In the genomic region with DNA sequence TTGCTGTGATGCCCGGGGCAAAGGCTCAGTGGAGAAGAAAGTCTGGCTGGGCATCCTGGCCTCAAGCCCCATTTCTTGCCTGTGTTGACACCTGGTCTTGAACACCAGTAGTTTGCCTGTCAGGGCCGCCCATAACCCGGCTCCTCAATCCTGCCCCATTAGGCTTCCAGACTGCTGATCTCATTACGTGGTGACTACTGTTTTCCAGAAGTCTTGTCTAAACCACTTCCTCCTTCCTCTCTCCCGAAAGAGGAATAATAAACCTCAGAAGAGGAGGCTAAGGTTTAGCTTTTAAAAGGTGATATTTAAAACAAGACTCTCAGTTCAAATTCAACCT, we compare ENCODE assay signal across 11 cellular contexts.
DNase-seq lines count a peak whose midpoint lies in the region; ATAC-seq and TF ChIP-seq lines count a peak whose summit lies in the region.
"Had no signal": no experiment of that assay in that cellular context is flagged by ENCODE, and none has a peak within 500 bp of the region (broad histone marks: within the 10 kb centered on the region; RNA-seq: fewer than 3 reads in every experiment).

No MANE protein-coding gene starts in this region.

- no peak overlapping the region for H3K4me3 Mint-ChIP-seq in CD8-positive, alpha-beta T cell
- peak overlapping the region in 8 of 10 donors; percentile 22 to 75 (median 63) for H3K4me3 Mint-ChIP-seq in naive thymus-derived CD4-positive, alpha-beta T cell

- peaks cover 22% of the 10 kb centered on the region for H3K9me3 Mint-ChIP-seq in CD8-positive, alpha-beta T cell
- peaks cover 4 to 44% (median 20%) of the 10 kb centered on the region in 11 donors for H3K9me3 Mint-ChIP-seq in naive thymus-derived CD4-positive, alpha-beta T cell

- DNase-seq in CD8-positive, alpha-beta T cell: no peak
- peak; percentile 86 for DNase-seq in MG63
- DNase-seq in astrocyte of the spinal cord (ENCODE audit: low read depth, low spot score): peak; percentile 75
- DNase-seq in naive thymus-derived CD4-positive, alpha-beta T cell: no peak
- no peak for DNase-seq in amygdala (lab: John Stamatoyannopoulos, UW)
- DNase-seq: NCI-H1436; SHP77 treated with DMSO at 0.1 percent for 48 hours; stimulated activated CD4-positive, alpha-beta T cell treated with anti-CD3 and anti-CD28 coated beads, Interleukin-4, amount 100 ng/mL, for 1 hour had no signal

- POLR2A ChIA-PET in CD8-positive, alpha-beta T cell (lab: Charles Lee): interaction anchor here (0.9 to 3.1 kb wide), 6 partner anchors 9 to 71 kb away, joined by 3 to 17 read pairs (median 6); no protein-coding TSS in a partner anchor
- POLR2A ChIA-PET in naive thymus-derived CD4-positive, alpha-beta T cell (lab: Charles Lee): interaction anchor here (0.6 to 3.0 kb wide), 9 partner anchors 9 to 237 kb away, joined by 3 to 16 read pairs (median 6); a partner anchor contains a TSS

- no peak overlapping the region for H3K27ac ChIP-seq in CD8-positive, alpha-beta T cell (ENCODE audit: low read depth, low read length)
- no peak overlapping the region for H3K27ac ChIP-seq in naive thymus-derived CD4-positive, alpha-beta T cell (ENCODE audit: low read depth, low read length)

- no peaks in the 10 kb centered on the region for H3K27me3 Mint-ChIP-seq in CD8-positive, alpha-beta T cell (ENCODE audit: low read depth)
- peaks cover 0 to 9% (median 0%) of the 10 kb centered on the region in 5 donors for H3K27me3 Mint-ChIP-seq in naive thymus-derived CD4-positive, alpha-beta T cell

- H3K4me1 ChIP-seq in CD8-positive, alpha-beta T cell (ENCODE audit: insufficient read depth, low read length): peaks cover 32% of the 10 kb centered on the region
- peaks cover 27 to 36% of the 10 kb centered on the region in 2 donors for H3K4me1 ChIP-seq in naive thymus-derived CD4-positive, alpha-beta T cell (ENCODE audit: control insufficient read depth in 2 of 2, insufficient read depth in 2 of 2, low read length in 2 of 2)

- H3K9me3 ChIP-seq in CD8-positive, alpha-beta T cell (ENCODE audit: low read length): no peaks in the 10 kb centered on the region
- H3K9me3 ChIP-seq in MG63: peaks cover 9% of the 10 kb centered on the region
- H3K9me3 ChIP-seq in naive thymus-derived CD4-positive, alpha-beta T cell (ENCODE audit: control insufficient read depth in 2 of 3, low read length in 3 of 3): peaks cover 0 to 8% (median 0%) of the 10 kb centered on the region in 3 experiments

- no peak overlapping the region for H3K4me3 ChIP-seq in CD8-positive, alpha-beta T cell (ENCODE audit: low read depth, low read length)
- no peak overlapping the region for H3K4me3 ChIP-seq in MG63
- H3K4me3 ChIP-seq in astrocyte of the spinal cord (ENCODE audit: low read depth, low read length): no peak overlapping the region
- peak overlapping the region; percentile 3 for H3K4me3 ChIP-seq in naive thymus-derived CD4-positive, alpha-beta T cell (ENCODE audit: low read length)

- no peaks in the 10 kb centered on the region for H3K27me3 ChIP-seq in CD8-positive, alpha-beta T cell (ENCODE audit: insufficient read depth, low read length)
- no peaks in the 10 kb centered on the region for H3K27me3 ChIP-seq in MG63
- H3K27me3 ChIP-seq in naive thymus-derived CD4-positive, alpha-beta T cell (ENCODE audit: control insufficient read depth in 2 of 2, insufficient read depth in 2 of 2, low read length in 2 of 2): no peaks in the 10 kb centered on the region

- CTCF ChIA-PET in CD8-positive, alpha-beta T cell (lab: Charles Lee): interaction anchor here (1.1 to 3.4 kb wide), 3 partner anchors 10 to 650 kb away, joined by 3 to 18 read pairs (median 5); no protein-coding TSS in a partner anchor
- CTCF ChIA-PET in naive thymus-derived CD4-positive, alpha-beta T cell (lab: Charles Lee): interaction anchor here (0.6 to 1.9 kb wide), 4 partner anchors 69 to 297 kb away, joined by 3 to 7 read pairs (median 4); no protein-coding TSS in a partner anchor

- peaks cover 1% of the 10 kb centered on the region for H3K36me3 ChIP-seq in CD8-positive, alpha-beta T cell (ENCODE audit: insufficient read depth, low read length)
- peaks cover 14% of the 10 kb centered on the region for H3K36me3 ChIP-seq in MG63
- peaks cover 0 to 2% (median 0%) of the 10 kb centered on the region in 3 experiments for H3K36me3 ChIP-seq in naive thymus-derived CD4-positive, alpha-beta T cell (ENCODE audit: control insufficient read depth in 2 of 3, insufficient read depth in 3 of 3, low read length in 3 of 3)

- peaks cover 20% of the 10 kb centered on the region for H3K36me3 Mint-ChIP-seq in CD8-positive, alpha-beta T cell
- peaks cover 8 to 48% (median 25%) of the 10 kb centered on the region in 5 donors for H3K36me3 Mint-ChIP-seq in naive thymus-derived CD4-positive, alpha-beta T cell

- ATAC-seq in CD8-positive, alpha-beta T cell: no peak
- ATAC-seq in naive thymus-derived CD4-positive, alpha-beta T cell: no peak
- ATAC-seq in GM19455 (IDR thresholded peaks at IDR 0.05; ENCODE audit: unreplicated experiment): no peak
- no peak for ATAC-seq in HG03469 (IDR thresholded peaks at IDR 0.05; ENCODE audit: unreplicated experiment)
- ATAC-seq in GM21529 (IDR thresholded peaks at IDR 0.05; ENCODE audit: unreplicated experiment): no peak

- TF ChIP-seq CTCF in CD8-positive, alpha-beta T cell (IDR thresholded peaks at IDR 0.05): no peak
- TF ChIP-seq CTCF in astrocyte of the spinal cord (IDR thresholded peaks at IDR 0.05; ENCODE audit: low read depth, low read length): no peak

- intact Hi-C loops in CD8-positive, alpha-beta T cell (cut with DNase I, micrococcal nuclease): loop anchor here (1.0 to 5.0 kb wide), 5 partner anchors 10 to 309 kb away; no protein-coding TSS in a partner anchor
- intact Hi-C loops in naive thymus-derived CD4-positive, alpha-beta T cell (cut with micrococcal nuclease): loop anchor here (1.0 to 10.0 kb wide), 13 partner anchors 11 to 248 kb away; a partner anchor contains a TSS

- peak overlapping the region; percentile 76 for H3K27ac Mint-ChIP-seq in CD8-positive, alpha-beta T cell
- peak overlapping the region; percentile 75 to 94 (median 84) for H3K27ac Mint-ChIP-seq in naive thymus-derived CD4-positive, alpha-beta T cell

- in situ Hi-C loops in astrocyte of the spinal cord (cut with HindIII; ENCODE audit: low sequenced_read_pairs): no loop called here

- peaks cover 72% of the 10 kb centered on the region for H3K4me1 Mint-ChIP-seq in CD8-positive, alpha-beta T cell (ENCODE audit: low read depth)
- H3K4me1 Mint-ChIP-seq in naive thymus-derived CD4-positive, alpha-beta T cell: peaks cover 46 to 88% (median 74%) of the 10 kb centered on the region in 7 donors

Comparison
In these comparisons a context has a peak if more than half of its experiments do, and no peak if none do; other contexts are left out.
1. DNase-seq: peak in MG63 (single experiment) and astrocyte of the spinal cord (single experiment); none in CD8-positive, alpha-beta T cell (0 of 7), naive thymus-derived CD4-positive, alpha-beta T cell (0 of 9) and amygdala (0 of 56).